ENCODE assay signal across 15 cellular contexts in the genomic region with DNA sequence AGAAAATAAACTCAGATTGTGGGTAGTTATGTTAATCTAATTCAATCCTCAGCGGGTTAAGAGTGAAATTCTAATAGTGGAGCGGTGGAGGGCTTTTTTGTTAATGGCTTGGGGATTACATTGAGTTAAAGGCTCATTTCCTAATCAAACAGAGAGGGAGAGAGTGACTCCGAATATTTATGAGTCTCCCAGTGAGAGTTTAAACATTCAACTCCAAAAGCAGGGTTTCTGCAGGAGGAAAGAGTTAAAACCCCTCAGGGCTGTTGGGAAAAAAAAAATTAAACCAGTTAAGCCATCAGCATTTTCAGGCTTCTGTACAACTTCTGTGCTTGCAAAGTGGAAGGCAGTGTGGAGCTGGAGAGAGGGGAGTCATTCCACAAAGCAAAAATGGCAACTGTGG.
"Had no signal": no experiment of that assay in that cellular context is flagged by ENCODE, and none has a peak within 500 bp of the region (broad histone marks: within the 10 kb centered on the region; RNA-seq: fewer than 3 reads in every experiment).

No MANE protein-coding gene starts in this region.

- DNase-seq: activated CD4-positive, alpha-beta T cell treated with anti-CD3 and anti-CD28 coated beads, Interleukin-2, amount 50 U/mL, for 4 hours; activated CD4-positive, CD25-positive, alpha-beta regulatory T cell treated with anti-CD3 and anti-CD28 coated beads, Interleukin-2, amount 50 U/mL, for 72 hours; activated effector memory CD4-positive, alpha-beta T cell treated with Interleukin-2 at 50 U/mL for 16 hours; activated T-cell treated with anti-CD3 and anti-CD28 coated beads, Interleukin-2, amount 50 U/mL, for 1 hour; amniotic stem cell; brain microvascular endothelial cell; cerebellar nuclear complex; islet precursor cell; left ventricle myocardium inferior; pancreas; stimulated activated CD4-positive, alpha-beta T cell treated with anti-CD3 and anti-CD28 coated beads, Interleukin-4, amount 100 ng/mL, for 4 hours; stomach; thyroid gland; uterus had no signal

- H3K4me1 ChIP-seq: pancreas, stomach, thyroid gland, uterus had no signal

- H3K27me3 ChIP-seq: pancreas, uterus had no signal

- ATAC-seq: activated naive CD4-positive, alpha-beta T cell treated with anti-CD3 and anti-CD28 coated beads, Interleukin-2, amount 50 U/mL, for 72 hours had no signal

- H3K9me3 ChIP-seq: left ventricle myocardium inferior, pancreas, stomach, thyroid gland, uterus had no signal

- H3K36me3 ChIP-seq: brain microvascular endothelial cell, left ventricle myocardium inferior, pancreas, stomach, thyroid gland, uterus had no signal

- H3K4me3 ChIP-seq: left ventricle myocardium inferior, pancreas, stomach, thyroid gland, uterus had no signal

- H3K27ac ChIP-seq: brain microvascular endothelial cell, pancreas, stomach, thyroid gland, uterus had no signal
